In genomic region chr6:97282726-97283617, GRCh38 we compare ENCODE assay signal across 8 cellular contexts. TPM values are rescaled to one million over a fixed set of nuclear protein-coding genes. Genes with fewer than 3 reads are reported as not detected.
DNase-seq lines count a peak whose midpoint lies in the region; ATAC-seq, FAIRE-seq and TF ChIP-seq lines count a peak whose summit lies in the region.

Gene MMS22L, minus strand, starts transcription at chr6:97283216. Its CDS starts 739 bp downstream, at chr6:97282477.

- peaks cover 5% of the 10 kb centered on the region for H3K4me1 Mint-ChIP-seq in central memory CD8-positive, alpha-beta T cell

- no peaks in the 10 kb centered on the region for H3K27me3 Mint-ChIP-seq in central memory CD8-positive, alpha-beta T cell

- H3K27me3 ChIP-seq in keratinocyte (ENCODE audit: control insufficient read depth, extremely low read depth, insufficient read depth, low read length): no peaks in the 10 kb centered on the region

- peak; percentile 20 for FAIRE-seq in keratinocyte (lab: Jason Lieb, UNC)

- peak; percentile 94 for ATAC-seq in GM19043 (IDR thresholded peaks at IDR 0.05; ENCODE audit: low read depth, unreplicated experiment)
- ATAC-seq in HG03354 (IDR thresholded peaks at IDR 0.05; ENCODE audit: poor library complexity, severe bottlenecking, unreplicated experiment): peak; percentile 97
- peak; percentile 95 for ATAC-seq in central memory CD8-positive, alpha-beta T cell (replicated peaks; ENCODE audit: extremely low read depth, poor library complexity, severe bottlenecking)

- H3K36me3 ChIP-seq in keratinocyte (ENCODE audit: control insufficient read depth in 2 of 2, extremely low read depth in 1 of 2, insufficient read depth in 2 of 2, low read length in 2 of 2): no peaks in the 10 kb centered on the region

- peak within 1 kb of the TSS; percentile 93 for H3K4me3 Mint-ChIP-seq in central memory CD8-positive, alpha-beta T cell

- DNase-seq in AG20443 (ENCODE audit: low spot score): peak; percentile 98
- peak; percentile 89 to 96 for DNase-seq in NCI-H446 (lab: John Stamatoyannopoulos, UW)
- peak; percentile 82 to 87 (median 83) for DNase-seq in activated CD4-positive, CD25-positive, alpha-beta regulatory T cell (lab: John Stamatoyannopoulos, UW)
- DNase-seq in central memory CD8-positive, alpha-beta T cell (ENCODE audit: low spot score in 2 of 2): peak; percentile 82 to 87
- DNase-seq in keratinocyte (ENCODE audit: low read depth, low spot score): peak; percentile 52
- peak; percentile 77 to 83 for DNase-seq in stimulated activated CD4-positive, alpha-beta T cell treated with anti-CD3 and anti-CD28 coated beads, Interleukin-15, amount 100 ng/mL, for 1 hour (ENCODE audit: low read depth in 1 of 2, low spot score in 1 of 2)

- H3K27ac ChIP-seq in keratinocyte (ENCODE audit: control insufficient read depth, insufficient read depth, low read length): peak within 1 kb of the TSS; percentile 76

- H3K9me3 ChIP-seq in keratinocyte (ENCODE audit: control insufficient read depth, low read depth, low read length): no peaks in the 10 kb centered on the region

- peak within 1 kb of the TSS; percentile 99 for H2AFZ ChIP-seq in keratinocyte (ENCODE audit: control insufficient read depth, low read length)

- peaks cover 16% of the 10 kb centered on the region for H3K4me1 ChIP-seq in keratinocyte (ENCODE audit: control insufficient read depth, extremely low read depth, insufficient read depth, low read length)

- dilution Hi-C loops in keratinocyte (cut with MboI; ENCODE audit: extremely low pct_ligation_motif_present, low sequenced_read_pairs): no loop called here

- H4K20me1 ChIP-seq in keratinocyte (ENCODE audit: control insufficient read depth, extremely low read depth, insufficient read depth, low read length): no peaks in the 10 kb centered on the region

- H3K27ac Mint-ChIP-seq in central memory CD8-positive, alpha-beta T cell (ENCODE audit: low read depth): peak within 1 kb of the TSS; percentile 69

- H3K9ac ChIP-seq in keratinocyte (ENCODE audit: control insufficient read depth, extremely low read depth, insufficient read depth, low read length): peak within 1 kb of the TSS; percentile 85

- peak within 1 kb of the TSS; percentile 93 for H3K4me2 ChIP-seq in keratinocyte (ENCODE audit: control insufficient read depth, extremely low read depth, insufficient read depth, low read depth, low read length)

- no peak for TF ChIP-seq CTCF in keratinocyte (optimal IDR thresholded peaks at IDR 0.05 in 1 of 3, IDR thresholded peaks at IDR 0.05 in 1 of 3, conservative IDR thresholded peaks at IDR 0.05 in 1 of 3; ENCODE audit: extremely low read depth in 1 of 3, insufficient read depth in 2 of 3, low read length in 3 of 3)

- H3K9me3 Mint-ChIP-seq in central memory CD8-positive, alpha-beta T cell: no peaks in the 10 kb centered on the region

- peaks cover 19% of the 10 kb centered on the region for H3K36me3 Mint-ChIP-seq in central memory CD8-positive, alpha-beta T cell (ENCODE audit: insufficient read depth)

- peak within 1 kb of the TSS; percentile 71 to 86 (median 83) for H3K4me3 ChIP-seq in keratinocyte (ENCODE audit: control insufficient read depth in 2 of 3, extremely low read depth in 1 of 3, insufficient read depth in 2 of 3, low read depth in 1 of 3, low read length in 3 of 3)

- no peaks in the 10 kb centered on the region for H3K9me1 ChIP-seq in keratinocyte (ENCODE audit: control insufficient read depth, extremely low read depth, insufficient read depth, low read length)

- H3K79me2 ChIP-seq in keratinocyte (ENCODE audit: control insufficient read depth, insufficient read depth, low read length): peaks cover 15% of the 10 kb centered on the region

RNA-seq across cellular contexts. Expression of gene MMS22L, which starts in this region (rescaled TPM):
- polyA plus RNA-seq in keratinocyte: 5.4 to 14.3 TPM (median 7.1 TPM) in 3 replicates
- polyA plus RNA-seq in keratinocyte (2011; ENCODE audit: low read depth): 0.69 TPM
- polyA plus RNA-seq in keratinocyte (2011; cell fraction: cytosol; rRNA removed): 3.0 and 5.8 TPM in 2 replicates
- polyA plus RNA-seq in keratinocyte (2011; cell fraction: nucleus; rRNA removed): 5.9 and 6.8 TPM in 2 replicates
- 3.4 and 5.8 TPM in 2 replicates for polyA plus RNA-seq in keratinocyte (2012; ENCODE audit: low replicate concordance)
- 12.5 to 27.2 TPM (median 12.7 TPM) in 3 replicates for polyA minus RNA-seq in keratinocyte
- polyA minus RNA-seq in keratinocyte (2011; cell fraction: cytosol; rRNA and poly(A)+ RNA removed): 5.0 TPM
- 14.9 and 26.1 TPM in 2 replicates for polyA minus RNA-seq in keratinocyte (2011; cell fraction: nucleus; rRNA and poly(A)+ RNA removed)

Comparison
In these comparisons a context has a peak if more than half of its experiments do, and no peak if none do; other contexts are left out.
1. Peak in every context shown above with its lines: DNase-seq, ATAC-seq, H3K4me3 ChIP-seq and H3K27ac ChIP-seq.